In genomic region chr5:1004598-1005361, GRCh38 we compare ENCODE assay signal across 8 cellular contexts. TPM values are rescaled to one million over a fixed set of nuclear protein-coding genes. Genes with fewer than 3 reads are reported as not detected.
DNase-seq lines count a peak whose midpoint lies in the region; ATAC-seq and TF ChIP-seq lines count a peak whose summit lies in the region.

No MANE protein-coding gene starts in this region.

- H3K9me3 Mint-ChIP-seq in activated T-cell treated with anti-CD3 and anti-CD28 coated beads, Interleukin-2, amount 50 U/mL, for 4 hours, result no peaks in the 10 kb centered on the region
- H3K9me3 Mint-ChIP-seq in naive thymus-derived CD8-positive, alpha-beta T cell, result no peaks in the 10 kb centered on the region

- no peaks in the 10 kb centered on the region for H4K20me1 ChIP-seq in fibroblast of lung (ENCODE audit: control insufficient read depth, extremely low read depth, insufficient read depth, low read length)

- peak; percentile 49 to 51 for ATAC-seq in activated T-cell treated with anti-CD3 and anti-CD28 coated beads, Interleukin-2, amount 50 U/mL, for 4 hours
- ATAC-seq in naive thymus-derived CD8-positive, alpha-beta T cell, result peak; percentile 64
- ATAC-seq in GM21360 (IDR thresholded peaks at IDR 0.05; ENCODE audit: unreplicated experiment), result no peak

- H3K27me3 ChIP-seq in fibroblast of lung (ENCODE audit: control insufficient read depth, insufficient read depth, low read length) (peaks cover 26% of the 10 kb centered on the region), uterus (peaks cover 0 to 9% of the 10 kb centered on the region in 2 donors)

- peaks cover 33% of the 10 kb centered on the region for H3K27me3 Mint-ChIP-seq in activated T-cell treated with anti-CD3 and anti-CD28 coated beads, Interleukin-2, amount 50 U/mL, for 4 hours (ENCODE audit: low read depth)
- peaks cover 8 to 32% (median 15%) of the 10 kb centered on the region in 5 donors for H3K27me3 Mint-ChIP-seq in naive thymus-derived CD8-positive, alpha-beta T cell

- intact Hi-C loops in uterus (cut with DNase I; ENCODE audit: low total_unique reads), result no loop called here

- peak overlapping the region in 3 of 4 experiments; percentile 13 to 45 (median 14) for H3K4me3 ChIP-seq in fibroblast of lung (replicated peaks in 1 of 4; ENCODE audit: control extremely low read depth in 1 of 4, insufficient read depth in 1 of 4, low read depth in 3 of 4, low read length in 4 of 4)
- peak overlapping the region in 1 of 2 donors; percentile 29 for H3K4me3 ChIP-seq in uterus

- no peaks in the 10 kb centered on the region for H3K36me3 Mint-ChIP-seq in activated T-cell treated with anti-CD3 and anti-CD28 coated beads, Interleukin-2, amount 50 U/mL, for 4 hours (ENCODE audit: insufficient read depth)
- H3K36me3 Mint-ChIP-seq in naive thymus-derived CD8-positive, alpha-beta T cell, result no peaks in the 10 kb centered on the region

- H3K4me3 Mint-ChIP-seq in activated T-cell treated with anti-CD3 and anti-CD28 coated beads, Interleukin-2, amount 50 U/mL, for 4 hours, result peak overlapping the region; percentile 72
- H3K4me3 Mint-ChIP-seq in naive thymus-derived CD8-positive, alpha-beta T cell, result peak overlapping the region; percentile 66 to 85 (median 76)

- POLR2A ChIA-PET in naive thymus-derived CD8-positive, alpha-beta T cell (lab: Charles Lee), result no interaction called here

- H3K79me2 ChIP-seq in fibroblast of lung (ENCODE audit: control insufficient read depth, insufficient read depth, low read length), result no peaks in the 10 kb centered on the region

- no peaks in the 10 kb centered on the region for H3K4me1 ChIP-seq in fibroblast of lung (ENCODE audit: control insufficient read depth, extremely low read depth, insufficient read depth, low read length)
- H3K4me1 ChIP-seq in uterus, result peaks cover 0 to 9% of the 10 kb centered on the region in 2 donors

- peak overlapping the region; percentile 46 for H3K9ac ChIP-seq in fibroblast of lung (ENCODE audit: insufficient read depth, low read length)

- H3K36me3 ChIP-seq in fibroblast of lung (ENCODE audit: control insufficient read depth, insufficient read depth, low read length) (no peaks in the 10 kb centered on the region), uterus (no peaks in the 10 kb centered on the region)

- H3K27ac Mint-ChIP-seq in naive thymus-derived CD8-positive, alpha-beta T cell, result peak overlapping the region in 3 of 10 donors; percentile 22 to 56 (median 24)

- H3K9me3 ChIP-seq in fibroblast of lung (ENCODE audit: control insufficient read depth, insufficient read depth, low read depth, low read length) (no peaks in the 10 kb centered on the region), uterus (no peaks in the 10 kb centered on the region)

- no peak for TF ChIP-seq POLR2A in uterus (IDR thresholded peaks at IDR 0.05)

- H2AFZ ChIP-seq in fibroblast of lung (ENCODE audit: low read length), result no peak overlapping the region

- peak; percentile 60 for DNase-seq in GM03348 (ENCODE audit: low spot score)
- peak; percentile 50 for DNase-seq in NCI-H2171 (lab: John Stamatoyannopoulos, UW)
- DNase-seq in activated T-cell treated with anti-CD3 and anti-CD28 coated beads, Interleukin-2, amount 50 U/mL, for 4 hours, result peak; percentile 49
- peak in 1 of 2 donors; percentile 17 for DNase-seq in fibroblast of lung (ENCODE audit: low read depth in 2 of 2)
- peak in 9 of 10 donors; percentile 32 to 54 (median 42) for DNase-seq in naive thymus-derived CD8-positive, alpha-beta T cell
- DNase-seq in uterus, result peak; percentile 58 to 74
- no peak for DNase-seq in NCI-H1694 treated with DMSO at 0.1 percent for 48 hours (lab: John Stamatoyannopoulos, UW)

- TF ChIP-seq CTCF in fibroblast of lung (conservative IDR thresholded peaks at IDR 0.05 in 1 of 2, IDR thresholded peaks at IDR 0.05 in 1 of 2; ENCODE audit: low read depth in 1 of 2, low read length in 2 of 2) (peak in 1 of 2 donors; percentile 25), uterus (IDR thresholded peaks at IDR 0.05) (peak; percentile 26 to 44 (median 35))

- H3K4me1 Mint-ChIP-seq in activated T-cell treated with anti-CD3 and anti-CD28 coated beads, Interleukin-2, amount 50 U/mL, for 4 hours (ENCODE audit: low read depth), result peaks cover 23% of the 10 kb centered on the region
- peaks cover 17 to 33% (median 23%) of the 10 kb centered on the region in 4 donors for H3K4me1 Mint-ChIP-seq in naive thymus-derived CD8-positive, alpha-beta T cell

- H3K27ac ChIP-seq in fibroblast of lung (ENCODE audit: insufficient read depth, low read length) (no peak overlapping the region), uterus (peak overlapping the region; percentile 25 to 46)

- peak overlapping the region; percentile 59 for H3K4me2 ChIP-seq in fibroblast of lung (ENCODE audit: extremely low read depth, insufficient read depth, low read length)

RNA-seq across cellular contexts. Expression of gene NKD2, which starts 3.8 kb away (rescaled TPM):
- total RNA-seq in activated T-cell treated with anti-CD3 and anti-CD28 coated beads, Interleukin-2, amount 50 U/mL, for 4 hours, result under 1 TPM; 0.54 to 0.94 (median 0.58) TPM
- total RNA-seq in fibroblast of lung (under 0.01 and 0.26 TPM in 2 replicates), uterus (10 to 100 TPM in 1 of 4 donors, 1 to 10 TPM in 1, not detected in 2; 2.5 to 11.1 TPM)
- 0.29 TPM in 1 of 2 replicates, not detected in the other for polyA plus RNA-seq in fibroblast of lung
- polyA plus RNA-seq in fibroblast of lung (2012), result 1.4 TPM in 1 of 2 replicates, not detected in the other
- 0.19 TPM in 1 of 2 replicates, not detected in the other for polyA minus RNA-seq in fibroblast of lung (ENCODE audit: low replicate concordance)
- not detected for total RNA-seq in naive thymus-derived CD8-positive, alpha-beta T cell
- under 1 TPM in 1 of 3 donors, not detected in 2; 0.14 TPM for polyA plus RNA-seq in naive thymus-derived CD8-positive, alpha-beta T cell
